Comparison of ENCODE assay signal across 15 cellular contexts in the genomic region with DNA sequence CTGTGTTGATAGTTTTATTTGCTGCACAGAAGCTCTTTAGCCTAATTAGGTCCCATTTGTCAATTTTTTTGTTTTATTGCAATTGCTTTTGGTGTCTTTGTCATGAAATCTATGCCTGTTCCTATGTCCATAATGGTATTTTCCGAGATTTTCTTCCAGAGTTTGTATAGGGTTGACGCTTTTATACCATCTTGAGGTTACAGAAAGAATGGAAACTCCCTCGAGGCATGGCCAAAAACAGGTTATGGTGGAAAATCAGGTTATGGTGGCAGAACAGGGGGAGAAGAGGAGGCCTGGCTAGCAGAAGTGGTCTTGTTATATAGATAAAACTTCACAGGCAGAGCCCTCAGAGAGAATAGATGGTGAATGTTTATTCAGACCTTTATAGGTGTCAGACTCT. TPM values are rescaled to one million over a fixed set of nuclear protein-coding genes. Genes with fewer than 3 reads are reported as not detected.
A peak's percentile ranks its signal among the peaks of the same experiment; 100 is the strongest.
DNase-seq lines count a peak whose midpoint lies in the region; ATAC-seq and TF ChIP-seq lines count a peak whose summit lies in the region.
"Had no signal": no experiment of that assay in that cellular context is flagged by ENCODE, and none has a peak within 500 bp of the region (broad histone marks: within the 10 kb centered on the region; RNA-seq: fewer than 3 reads in every experiment).

No MANE protein-coding gene starts in this region.

- BruUV-seq in PC-3 (replicated peaks; lab: Mats Ljungman, UMichigan), result no TSS peak

- no peaks in the 10 kb centered on the region for H4K20me1 ChIP-seq in PC-3 (ENCODE audit: low read length)
- H4K20me1 ChIP-seq: BLaER1 had no signal

- no peak for ATAC-seq in PC-3
- no peak for ATAC-seq in HG02571 (IDR thresholded peaks at IDR 0.05; ENCODE audit: unreplicated experiment)
- ATAC-seq in HG03108 (IDR thresholded peaks at IDR 0.05; ENCODE audit: unreplicated experiment), result no peak
- ATAC-seq: GM23338, HepG2 had no signal

- peaks cover 39% of the 10 kb centered on the region for H3K4me1 Mint-ChIP-seq in nephron
- H3K4me1 Mint-ChIP-seq: CD8-positive, alpha-beta memory T cell had no signal

- H3K4me3 Mint-ChIP-seq in nephron, result no peak overlapping the region
- H3K4me3 Mint-ChIP-seq: CD8-positive, alpha-beta memory T cell; GM23338 had no signal

- no peaks in the 10 kb centered on the region for H3F3A ChIP-seq in PC-3 (ENCODE audit: low read length, unreplicated experiment)

- H3K9me2 ChIP-seq in PC-3 (replicated peaks; ENCODE audit: low read length), result no peaks in the 10 kb centered on the region

- peak; percentile 67 for DNase-seq in PC-3
- peak; percentile 39 for DNase-seq in epithelial cell of esophagus (ENCODE audit: low read depth)
- DNase-seq in GM20000 (ENCODE audit: low spot score), result no peak
- DNase-seq in NCI-H1105 (lab: John Stamatoyannopoulos, UW), result no peak
- DNase-seq: AML-193; Caco-2; CD8-positive, alpha-beta memory T cell; DMS53; H7 had no signal

- H2AFZ ChIP-seq in PC-3 (ENCODE audit: low read length), result no peak overlapping the region
- H2AFZ ChIP-seq: GM23338 had no signal

- H3K4me1 ChIP-seq in PC-3 (ENCODE audit: insufficient read depth, low read length), result peaks cover 28% of the 10 kb centered on the region
- H3K4me1 ChIP-seq: BLaER1, Caco-2 had no signal

- H3K9me3 ChIP-seq in PC-3 (ENCODE audit: low read length), result no peaks in the 10 kb centered on the region
- H3K9me3 ChIP-seq: BLaER1, Caco-2 had no signal

- H3K9me3 Mint-ChIP-seq in nephron, result no peaks in the 10 kb centered on the region
- H3K9me3 Mint-ChIP-seq: CD8-positive, alpha-beta memory T cell; GM23338 had no signal

- H3K27me3 ChIP-seq in PC-3 (ENCODE audit: low read length), result no peaks in the 10 kb centered on the region

- H3K79me2 ChIP-seq in PC-3 (ENCODE audit: low read length), result no peaks in the 10 kb centered on the region

- no peak overlapping the region for H3K27ac ChIP-seq in PC-3 (ENCODE audit: low read length)
- H3K27ac ChIP-seq: BLaER1 had no signal

- H3K36me3 Mint-ChIP-seq in nephron (ENCODE audit: low read depth), result no peaks in the 10 kb centered on the region
- H3K36me3 Mint-ChIP-seq: CD8-positive, alpha-beta memory T cell had no signal

- no peaks in the 10 kb centered on the region for H3K36me3 ChIP-seq in PC-3 (ENCODE audit: low read depth, low read length)
- H3K36me3 ChIP-seq: BLaER1 had no signal

- peak overlapping the region; percentile 43; the same call in 1 of the 2 replicates for H3K4me2 ChIP-seq in PC-3 (ENCODE audit: low read length)
- H3K4me2 ChIP-seq: BLaER1, GM23338 had no signal

- no peak for TF ChIP-seq CTCF in PC-3 (conservative IDR thresholded peaks at IDR 0.05; ENCODE audit: low read depth, low read length)
- TF ChIP-seq CTCF in epithelial cell of esophagus (IDR thresholded peaks at IDR 0.05; ENCODE audit: insufficient read depth, low read depth, low read length, missing control alignments), result no peak
- TF ChIP-seq CTCF in nephron (IDR thresholded peaks at IDR 0.05; ENCODE audit: unreplicated experiment in 3 of 3), result no peak
- no peak for TF ChIP-seq CTCF in GM20000 (IDR thresholded peaks at IDR 0.05; ENCODE audit: extremely low read depth, missing control alignments)

- peak overlapping the region; percentile 31 to 89 (median 73) for H3K27ac Mint-ChIP-seq in nephron
- H3K27ac Mint-ChIP-seq: GM23338 had no signal

- CTCF ChIA-PET in PC-3 (lab: Charles Lee), result no interaction called here

- intact Hi-C loops in PC-3 (cut with micrococcal nuclease), result no loop called here

- H3K9ac ChIP-seq in PC-3 (ENCODE audit: low read length), result no peak overlapping the region
- H3K9ac ChIP-seq: BLaER1 had no signal

- POLR2A ChIA-PET in PC-3 (lab: Charles Lee; ENCODE audit: unreplicated experiment), result no interaction called here

- H3K4me3 ChIP-seq in PC-3 (ENCODE audit: low read length) (no peak overlapping the region), epithelial cell of esophagus (ENCODE audit: low read length) (no peak overlapping the region)
- H3K4me3 ChIP-seq: BLaER1, GM23338 had no signal

- no peaks in the 10 kb centered on the region for H3K27me3 Mint-ChIP-seq in nephron (ENCODE audit: low read depth)

RNA-seq across cellular contexts. Expression of gene OPHN1, which starts 21.6 kb away (rescaled TPM):
- 6.0 and 8.6 TPM in 2 replicates for total RNA-seq in PC-3 (2014; rRNA removed)

Comparison
In these comparisons a context has a peak if more than half of its experiments do, and no peak if none do; other contexts are left out.
1. DNase-seq: peak in PC-3 (single experiment) and epithelial cell of esophagus (single experiment); none in GM20000 (single experiment) and NCI-H1105 (single experiment).